Comparison of ENCODE assay signal across 8 cellular contexts in genomic region chr11:62545437-62546243, GRCh38. TPM values are rescaled to one million over a fixed set of nuclear protein-coding genes. Genes with fewer than 3 reads are reported as not detected.
DNase-seq lines count a peak whose midpoint lies in the region; ATAC-seq, FAIRE-seq and TF ChIP-seq lines count a peak whose summit lies in the region.

No MANE protein-coding gene starts in this region.

- peak in 10 of 14 donors; percentile 27 to 78 (median 49) for DNase-seq in C1 segment of cervical spinal cord (lab: John Stamatoyannopoulos, UW)
- peak; percentile 91 for DNase-seq in T1000 (lab: John Stamatoyannopoulos, UW)
- DNase-seq in bronchial epithelial cell (ENCODE audit: low read depth): peak; percentile 74
- DNase-seq in KG1 (lab: John Stamatoyannopoulos, UW): no peak

- TF ChIP-seq CTCF in bronchial epithelial cell (IDR thresholded peaks at IDR 0.05; ENCODE audit: insufficient read depth, low read length, severe bottlenecking): peak; percentile 5

- no peak for FAIRE-seq in bronchial epithelial cell (lab: Jason Lieb, UNC)

- ATAC-seq in HG03280 (IDR thresholded peaks at IDR 0.05; ENCODE audit: unreplicated experiment): no peak

- H3K9me3 ChIP-seq in HUES48 (ENCODE audit: control insufficient read depth, insufficient read depth, low read length) (no peaks in the 10 kb centered on the region), iPS-20b (ENCODE audit: insufficient read depth, low read depth, low read length) (no peaks in the 10 kb centered on the region), skeletal muscle satellite cell (replicated peaks; ENCODE audit: low read length) (no peaks in the 10 kb centered on the region)

- peaks cover 68% of the 10 kb centered on the region for H3K27me3 ChIP-seq in HUES48 (ENCODE audit: control insufficient read depth, insufficient read depth, low read length)
- H3K27me3 ChIP-seq in bronchial epithelial cell (ENCODE audit: control insufficient read depth, insufficient read depth, low read length): no peaks in the 10 kb centered on the region
- peaks cover 86% of the 10 kb centered on the region for H3K27me3 ChIP-seq in iPS-20b (ENCODE audit: insufficient read depth, low read length)
- H3K27me3 ChIP-seq in skeletal muscle satellite cell (ENCODE audit: control insufficient read depth, insufficient read depth, low read length): no peaks in the 10 kb centered on the region

- H3K9ac ChIP-seq in HUES48 (ENCODE audit: low read depth, low read length) (no peak overlapping the region), iPS-20b (ENCODE audit: low read depth, low read length) (peak overlapping the region; percentile 34), skeletal muscle satellite cell (ENCODE audit: low read depth, low read length) (peak overlapping the region; percentile 95)

- H3K36me3 ChIP-seq in HUES48 (ENCODE audit: control insufficient read depth, insufficient read depth, low read length) (no peaks in the 10 kb centered on the region), bronchial epithelial cell (ENCODE audit: control insufficient read depth, insufficient read depth, low read length) (peaks cover 12% of the 10 kb centered on the region), iPS-20b (ENCODE audit: insufficient read depth, low read depth, low read length) (no peaks in the 10 kb centered on the region), skeletal muscle satellite cell (ENCODE audit: insufficient read depth, low read length) (peaks cover 32% of the 10 kb centered on the region)

- H3K27ac ChIP-seq in HUES48 (ENCODE audit: low read depth, low read length): peak overlapping the region; percentile 54
- H3K27ac ChIP-seq in iPS-20b (ENCODE audit: low read length): no peak overlapping the region

- H3K4me2 ChIP-seq in skeletal muscle satellite cell (ENCODE audit: low read length): peak overlapping the region; percentile 96

- H3K4me3 ChIP-seq in HUES48 (ENCODE audit: low read depth, low read length): peak overlapping the region; percentile 76
- peak overlapping the region; percentile 95 for H3K4me3 ChIP-seq in bronchial epithelial cell (ENCODE audit: low read depth, low read length)
- H3K4me3 ChIP-seq in iPS-20b (ENCODE audit: low read length): peak overlapping the region; percentile 66
- H3K4me3 ChIP-seq in skeletal muscle satellite cell (ENCODE audit: low read length): peak overlapping the region; percentile 97

- H3K4me1 ChIP-seq in HUES48 (ENCODE audit: control insufficient read depth, insufficient read depth, low read length) (peaks cover 18% of the 10 kb centered on the region), iPS-20b (ENCODE audit: insufficient read depth, low read length) (peaks cover 5% of the 10 kb centered on the region), skeletal muscle satellite cell (ENCODE audit: control insufficient read depth, insufficient read depth, low read length) (peaks cover 45% of the 10 kb centered on the region)

RNA-seq across cellular contexts. Expression of gene AHNAK, which starts 1.0 kb away (rescaled TPM):
- 354 and 607 TPM in 2 replicates for total RNA-seq in bronchial epithelial cell
- total RNA-seq in skeletal muscle satellite cell (2012; rRNA removed): 722 and 788 TPM in 2 replicates

RNA-seq across cellular contexts. Expression of gene EEF1G, which starts 28.1 kb away (rescaled TPM):
- total RNA-seq in bronchial epithelial cell: 2,058 and 2,441 TPM in 2 replicates
- 999 and 1,397 TPM in 2 replicates for total RNA-seq in skeletal muscle satellite cell (2012; rRNA removed)

RNA-seq across cellular contexts. Expression of gene TUT1, which starts 45.7 kb away (rescaled TPM):
- 7.0 and 9.5 TPM in 2 replicates for total RNA-seq in bronchial epithelial cell
- total RNA-seq in skeletal muscle satellite cell (2012; rRNA removed): 6.1 and 8.1 TPM in 2 replicates

RNA-seq across cellular contexts. Expression of gene MTA2, which starts 56.0 kb away (rescaled TPM):
- total RNA-seq in bronchial epithelial cell: 150 and 162 TPM in 2 replicates
- total RNA-seq in skeletal muscle satellite cell (2012; rRNA removed): 90.0 and 104 TPM in 2 replicates
